Comparison of ENCODE assay signal across 8 cellular contexts in genomic region chr14:23539209-23539866, GRCh38. TPM values are rescaled to one million over a fixed set of nuclear protein-coding genes. Genes with fewer than 3 reads are reported as not detected.
A peak's percentile ranks its signal among the peaks of the same experiment; 100 is the strongest.
DNase-seq lines count a peak whose midpoint lies in the region; ATAC-seq and TF ChIP-seq lines count a peak whose summit lies in the region.

No MANE protein-coding gene starts in this region.

- H3K36me3 Mint-ChIP-seq in activated CD4-positive, alpha-beta T cell treated with anti-CD3 and anti-CD28 coated beads, Interleukin-2, amount 10 ng/mL, durations not matched to agents 24 days and 14 days (ENCODE audit: low read depth) = no peaks in the 10 kb centered on the region

- peak; percentile 82 for DNase-seq in activated CD4-positive, alpha-beta T cell treated with anti-CD3 and anti-CD28 coated beads, Interleukin-2, amount 10 ng/mL, durations not matched to agents 24 days and 14 days
- DNase-seq in activated CD4-positive, alpha-beta T cell treated with anti-CD3 and anti-CD28 coated beads for 1 hour = no peak
- DNase-seq in HPDE6-E6E7 (ENCODE audit: extremely low spot score) (peak; percentile 57), Panc1 (ENCODE audit: low read depth, low spot score) (no peak), colonic mucosa (no peak), aorta (no peak)

- H3K4me1 Mint-ChIP-seq in activated CD4-positive, alpha-beta T cell treated with anti-CD3 and anti-CD28 coated beads, Interleukin-2, amount 10 ng/mL, durations not matched to agents 24 days and 14 days = peaks cover 6% of the 10 kb centered on the region

- H3K4me3 ChIP-seq in Panc1 (ENCODE audit: low read depth in 2 of 2, low read length in 2 of 2) = no peak overlapping the region
- no peak overlapping the region for H3K4me3 ChIP-seq in colonic mucosa
- no peak overlapping the region for H3K4me3 ChIP-seq in liver (ENCODE audit: low read depth in 1 of 3, low read length in 3 of 3)
- H3K4me3 ChIP-seq in aorta (ENCODE audit: low read length in 2 of 2) = no peak overlapping the region

- H3K27me3 Mint-ChIP-seq in activated CD4-positive, alpha-beta T cell treated with anti-CD3 and anti-CD28 coated beads, Interleukin-2, amount 10 ng/mL, durations not matched to agents 24 days and 14 days = no peaks in the 10 kb centered on the region

- no peak overlapping the region for H3K9ac ChIP-seq in colonic mucosa (ENCODE audit: low read depth in 2 of 2, low read length in 2 of 2)
- no peak overlapping the region for H3K9ac ChIP-seq in liver (ENCODE audit: low read depth in 1 of 2, low read length in 2 of 2)

- H3K4me3 Mint-ChIP-seq in activated CD4-positive, alpha-beta T cell treated with anti-CD3 and anti-CD28 coated beads, Interleukin-2, amount 10 ng/mL, durations not matched to agents 24 days and 14 days = no peak overlapping the region

- CTCF ChIA-PET in Panc1 (lab: Charles Lee) = no interaction called here

- H3K36me3 ChIP-seq in Panc1 (ENCODE audit: control insufficient read depth, insufficient read depth, low read length) (no peaks in the 10 kb centered on the region), colonic mucosa (no peaks in the 10 kb centered on the region), liver (ENCODE audit: control insufficient read depth in 4 of 4, insufficient read depth in 3 of 4, low read depth in 1 of 4, low read length in 3 of 4) (no peaks in the 10 kb centered on the region), aorta (ENCODE audit: control insufficient read depth in 1 of 2, insufficient read depth in 2 of 2, low read length in 1 of 2) (no peaks in the 10 kb centered on the region)

- peak; percentile 82 for TF ChIP-seq CTCF in Panc1 (IDR thresholded peaks at IDR 0.05)
- peak; percentile 76 for TF ChIP-seq CTCF in colonic mucosa (IDR thresholded peaks at IDR 0.05)
- peak; percentile 71 for TF ChIP-seq CTCF in liver (IDR thresholded peaks at IDR 0.05; ENCODE audit: low read depth, low read length, missing input control)

- WGBS in liver = 25% methylated on average over 7 of the region's 7 CpGs
- WGBS in aorta, 2 donors = 21 to 24% methylated on average over 7 of the region's 7 CpGs

- H3K27me3 ChIP-seq in Panc1 (ENCODE audit: control insufficient read depth, insufficient read depth, low read length) (no peaks in the 10 kb centered on the region), colonic mucosa (no peaks in the 10 kb centered on the region), liver (ENCODE audit: control insufficient read depth in 4 of 4, insufficient read depth in 4 of 4, low read length in 3 of 4) (no peaks in the 10 kb centered on the region), aorta (ENCODE audit: control insufficient read depth in 1 of 2, insufficient read depth in 2 of 2, low read length in 1 of 2) (no peaks in the 10 kb centered on the region)

- POLR2A ChIA-PET in Panc1 (lab: Charles Lee) = no interaction called here

- ATAC-seq in Panc1 (peak; percentile 86), aorta (ENCODE audit: low FRiP score) (peak; percentile 80), GM21528 (IDR thresholded peaks at IDR 0.05; ENCODE audit: low FRiP score, unreplicated experiment) (no peak)

- H3K9me3 ChIP-seq in Panc1 (ENCODE audit: control insufficient read depth, insufficient read depth, low read depth, low read length) = no peaks in the 10 kb centered on the region
- H3K9me3 ChIP-seq in colonic mucosa = no peaks in the 10 kb centered on the region
- H3K9me3 ChIP-seq in liver (ENCODE audit: control insufficient read depth in 4 of 4, low read length in 3 of 4) = no peaks in the 10 kb centered on the region
- H3K9me3 ChIP-seq in aorta (ENCODE audit: control insufficient read depth, low read length) = no peaks in the 10 kb centered on the region

- H3K27ac ChIP-seq in Panc1 (ENCODE audit: low read length) = no peak overlapping the region
- no peak overlapping the region for H3K27ac ChIP-seq in colonic mucosa
- H3K27ac ChIP-seq in liver (ENCODE audit: low read depth in 1 of 2, low read length in 2 of 2) = no peak overlapping the region
- no peak overlapping the region for H3K27ac ChIP-seq in aorta (ENCODE audit: low read depth in 1 of 2, low read length in 2 of 2)

- intact Hi-C loops in activated CD4-positive, alpha-beta T cell treated with anti-CD3 and anti-CD28 coated beads, Interleukin-2, amount 10 ng/mL, durations not matched to agents 24 days and 14 days (cut with micrococcal nuclease) = loop anchor here (1.0 kb wide), 1 partner anchor 61 kb away; no protein-coding TSS in a partner anchor
- intact Hi-C loops in Panc1 (cut with micrococcal nuclease; ENCODE audit: unreplicated experiment) = no loop called here
- intact Hi-C loops in colonic mucosa (cut with DNase I) = no loop called here
- intact Hi-C loops in aorta (cut with DNase I) = no loop called here

- no peak overlapping the region for H3K27ac Mint-ChIP-seq in activated CD4-positive, alpha-beta T cell treated with anti-CD3 and anti-CD28 coated beads, Interleukin-2, amount 10 ng/mL, durations not matched to agents 24 days and 14 days

- no TSS peak for BruUV-seq in Panc1 (replicated peaks; lab: Mats Ljungman, UMichigan)

- in situ Hi-C loops in Panc1 (cut with HindIII; ENCODE audit: low pct_unique_long_range_greater_than_20kb, low sequenced_read_pairs) = no loop called here

- TF ChIP-seq RAD21 in liver (IDR thresholded peaks at IDR 0.05) = peak; percentile 53 to 80

- H3K4me1 ChIP-seq in Panc1 (ENCODE audit: control insufficient read depth, insufficient read depth, low read length) (no peaks in the 10 kb centered on the region), colonic mucosa (no peaks in the 10 kb centered on the region), liver (ENCODE audit: control insufficient read depth in 4 of 4, insufficient read depth in 4 of 4, low read length in 3 of 4) (no peaks in the 10 kb centered on the region), aorta (ENCODE audit: control insufficient read depth in 1 of 2, insufficient read depth in 2 of 2, low read length in 2 of 2) (no peaks in the 10 kb centered on the region)

- no peaks in the 10 kb centered on the region for H3K9me3 Mint-ChIP-seq in activated CD4-positive, alpha-beta T cell treated with anti-CD3 and anti-CD28 coated beads, Interleukin-2, amount 10 ng/mL, durations not matched to agents 24 days and 14 days

TF ChIP-seq in liver, 16 proteins besides CTCF, POLR2A, EP300 and RAD21 (continues in another document):
- TF ChIP-seq JUND (IDR thresholded peaks at IDR 0.05) (no peak), FOXA1 (IDR thresholded peaks at IDR 0.05) (no peak), ZBTB33 (IDR thresholded peaks at IDR 0.05) (no peak), HNF4G (IDR thresholded peaks at IDR 0.05) (no peak), GABPA (IDR thresholded peaks at IDR 0.05 in 1 of 2, conservative IDR thresholded peaks at IDR 0.05 in 1 of 2) (no peak), TAF1 (conservative IDR thresholded peaks at IDR 0.05) (no peak), ATF3 (IDR thresholded peaks at IDR 0.05) (no peak), YY1 (IDR thresholded peaks at IDR 0.05) (no peak)

RNA-seq across cellular contexts. Expression of gene ZFHX2, which starts 12.2 kb away (rescaled TPM):
- total RNA-seq in activated CD4-positive, alpha-beta T cell treated with anti-CD3 and anti-CD28 coated beads, Interleukin-2, amount 10 ng/mL, durations not matched to agents 24 days and 14 days = 1.8 and 2.8 TPM in 2 replicates
- total RNA-seq in Panc1 (2021; ENCODE audit: unreplicated experiment) (2.4 TPM), colonic mucosa (1 to 10 TPM; 1.8 to 2.0 TPM), liver (under 1 TPM; 0.08 to 0.14 TPM), aorta (1 to 10 TPM; 1.5 to 4.0 TPM)
- 4.5 TPM for polyA plus RNA-seq in Panc1 (2012; ENCODE audit: insufficient read length)
- polyA plus RNA-seq in liver (under 1 TPM; 0.06 to 0.12 TPM), aorta (1 to 10 TPM in 1 of 2 donors, under 1 TPM in 1; 0.13 to 2.1 TPM)

RNA-seq across cellular contexts. Expression of gene THTPA, which starts 16.7 kb away (rescaled TPM):
- total RNA-seq in activated CD4-positive, alpha-beta T cell treated with anti-CD3 and anti-CD28 coated beads, Interleukin-2, amount 10 ng/mL, durations not matched to agents 24 days and 14 days = 14.5 and 16.7 TPM in 2 replicates
- 13.3 TPM for total RNA-seq in Panc1 (2021; ENCODE audit: unreplicated experiment)
- 5.1 TPM for polyA plus RNA-seq in Panc1 (2012; ENCODE audit: insufficient read length)
- total RNA-seq in colonic mucosa = 10 to 100 TPM in 1 of 2 donors, 1 to 10 TPM in 1; 9.0 to 21.0 TPM
- total RNA-seq in liver = 10 to 100 TPM in 1 of 2 donors, 1 to 10 TPM in 1; 7.3 to 19.8 TPM
- 10 to 100 TPM in 1 of 2 donors, 1 to 10 TPM in 1; 9.6 to 10.2 TPM for polyA plus RNA-seq in liver
- 10 to 100 TPM; 13.0 to 13.7 TPM for total RNA-seq in aorta
- 10 to 100 TPM; 14.0 to 24.0 TPM for polyA plus RNA-seq in aorta

RNA-seq across cellular contexts. Expression of gene AP1G2, which starts 28.3 kb away (rescaled TPM):
- 135 and 142 TPM in 2 replicates for total RNA-seq in activated CD4-positive, alpha-beta T cell treated with anti-CD3 and anti-CD28 coated beads, Interleukin-2, amount 10 ng/mL, durations not matched to agents 24 days and 14 days
- 61.6 TPM for total RNA-seq in Panc1 (2021; ENCODE audit: unreplicated experiment)
- 42.1 TPM for polyA plus RNA-seq in Panc1 (2012; ENCODE audit: insufficient read length)
- 100 to 1,000 TPM; 154 to 214 TPM for total RNA-seq in colonic mucosa
- 10 to 100 TPM; 14.8 to 19.7 TPM for total RNA-seq in liver
- polyA plus RNA-seq in liver = 10 to 100 TPM; 12.4 to 26.6 TPM
- 10 to 100 TPM; 36.9 to 78.6 TPM for total RNA-seq in aorta
- 10 to 100 TPM; 17.5 to 75.7 TPM for polyA plus RNA-seq in aorta

RNA-seq across cellular contexts. Expression of gene JPH4, which starts 39.3 kb away (rescaled TPM):
- not detected in 2 replicates for total RNA-seq in activated CD4-positive, alpha-beta T cell treated with anti-CD3 and anti-CD28 coated beads, Interleukin-2, amount 10 ng/mL, durations not matched to agents 24 days and 14 days
- total RNA-seq in Panc1 (2021; ENCODE audit: unreplicated experiment) = 0.05 TPM
- not detected for polyA plus RNA-seq in Panc1 (2012; ENCODE audit: insufficient read length)
- total RNA-seq in colonic mucosa = under 1 TPM; 0.30 to 0.58 TPM
- total RNA-seq in liver = under 1 TPM; 0.08 to 0.23 TPM
- under 1 TPM; 0.07 to 0.24 TPM for polyA plus RNA-seq in liver
- 1 to 10 TPM; 1.5 to 1.7 TPM for total RNA-seq in aorta
- under 1 TPM in 1 of 2 donors, not detected in 1; 0.23 TPM for polyA plus RNA-seq in aorta

Comparison
In these comparisons a context has a peak if more than half of its experiments do, and no peak if none do; other contexts are left out.
1. DNase-seq: peak in activated CD4-positive, alpha-beta T cell treated with anti-CD3 and anti-CD28 coated beads, Interleukin-2, amount 10 ng/mL, durations not matched to agents 24 days and 14 days (single experiment) and HPDE6-E6E7 (single experiment); none in activated CD4-positive, alpha-beta T cell treated with anti-CD3 and anti-CD28 coated beads for 1 hour (single experiment), Panc1 (single experiment), colonic mucosa (single experiment) and aorta (0 of 2).
2. Peak in every context shown above with its lines, with median percentiles within 50 percentile points of each other: CTCF ChIP-seq.